Comparison of ENCODE assay signal across 25 cellular contexts in genomic region chr7:149680316-149681025, GRCh38.
DNase-seq lines count a peak whose midpoint lies in the region; ATAC-seq and TF ChIP-seq lines count a peak whose summit lies in the region.
"Had no signal": no experiment of that assay in that cellular context is flagged by ENCODE, and none has a peak within 500 bp of the region (broad histone marks: within the 10 kb centered on the region; RNA-seq: fewer than 3 reads in every experiment).

No MANE protein-coding gene starts in this region.

- H3K4me3 ChIP-seq in choroid plexus epithelial cell (ENCODE audit: low read depth, low read length) (no peak overlapping the region), fibroblast of the aortic adventitia (ENCODE audit: low read depth, low read length) (no peak overlapping the region), left ventricle myocardium inferior (no peak overlapping the region), suprapubic skin (no peak overlapping the region)
- H3K4me3 ChIP-seq: GM12878, PC-9 had no signal

- H3K4me1 ChIP-seq in left ventricle myocardium inferior = no peaks in the 10 kb centered on the region
- H3K4me1 ChIP-seq in suprapubic skin = no peaks in the 10 kb centered on the region

- TF ChIP-seq POLR2A in suprapubic skin (IDR thresholded peaks at IDR 0.05) = no peak

- H3K9me3 ChIP-seq in left ventricle myocardium inferior (replicated peaks) (peaks cover 7% of the 10 kb centered on the region), suprapubic skin (no peaks in the 10 kb centered on the region)

- TF ChIP-seq EP300 in suprapubic skin (IDR thresholded peaks at IDR 0.05) = no peak

- 67% methylated on average over 2 of the region's 2 CpGs for WGBS in suprapubic skin

- peaks cover 32% of the 10 kb centered on the region for H3K27me3 ChIP-seq in left ventricle myocardium inferior (ENCODE audit: low read depth)
- peaks cover 7% of the 10 kb centered on the region for H3K27me3 ChIP-seq in suprapubic skin

- TF ChIP-seq CTCF in choroid plexus epithelial cell (conservative IDR thresholded peaks at IDR 0.05; ENCODE audit: low read depth, low read length) = no peak
- TF ChIP-seq CTCF in fibroblast of the aortic adventitia (IDR thresholded peaks at IDR 0.05; ENCODE audit: insufficient read depth, low read length) = no peak
- no peak for TF ChIP-seq CTCF in left ventricle myocardium inferior (IDR thresholded peaks at IDR 0.05; ENCODE audit: borderline replicate concordance)
- TF ChIP-seq CTCF in suprapubic skin (IDR thresholded peaks at IDR 0.05) = no peak

- H3K36me3 ChIP-seq in left ventricle myocardium inferior (no peaks in the 10 kb centered on the region), suprapubic skin (no peaks in the 10 kb centered on the region)

- intact Hi-C loops in left ventricle myocardium inferior (cut with micrococcal nuclease) = no loop called here

- no peak for ATAC-seq in HG03135 (IDR thresholded peaks at IDR 0.05; ENCODE audit: unreplicated experiment)
- ATAC-seq: GM12878, HCT116, HepG2, SK-N-SH treated with all-trans-retinoic acid at 6 μM for 48 hours had no signal

- peak; percentile 62 for DNase-seq in EH (ENCODE audit: low read depth)
- peak; percentile 19 for DNase-seq in NCI-H226
- peak; percentile 18 for DNase-seq in choroid plexus epithelial cell (ENCODE audit: low read depth)
- DNase-seq in fibroblast of the aortic adventitia (ENCODE audit: low read depth) = peak; percentile 43
- no peak for DNase-seq in left ventricle myocardium inferior
- DNase-seq in NCI-H345 treated with DMSO at 0.1 percent for 48 hours (lab: John Stamatoyannopoulos, UW; ENCODE audit: unreplicated experiment) = no peak
- DNase-seq in suprapubic skin (ENCODE audit: low spot score in 2 of 2) = no peak
- DNase-seq: C1 segment of cervical spinal cord; CD8-positive, alpha-beta memory T cell; DMS79 treated with DMSO at 0.1 percent for 48 hours; GDM1; GOT3; NCI-H1436; NCI-H1930; NCI-H345; NCI-H526; PC-9; SIG-M5 had no signal

- no peak overlapping the region for H3K27ac ChIP-seq in left ventricle myocardium inferior (replicated peaks)
- H3K27ac ChIP-seq in suprapubic skin = no peak overlapping the region
- H3K27ac ChIP-seq: KMS-11, PC-9, RWPE1 had no signal

Comparison
In these comparisons a context has a peak if more than half of its experiments do, and no peak if none do; other contexts are left out.
1. DNase-seq: peak in EH (single experiment), NCI-H226 (single experiment), choroid plexus epithelial cell (single experiment) and fibroblast of the aortic adventitia (single experiment); none in left ventricle myocardium inferior (single experiment), NCI-H345 treated with DMSO at 0.1 percent for 48 hours (single experiment) and suprapubic skin (0 of 2).